Comparison of ENCODE assay signal across 17 cellular contexts in the genomic region with DNA sequence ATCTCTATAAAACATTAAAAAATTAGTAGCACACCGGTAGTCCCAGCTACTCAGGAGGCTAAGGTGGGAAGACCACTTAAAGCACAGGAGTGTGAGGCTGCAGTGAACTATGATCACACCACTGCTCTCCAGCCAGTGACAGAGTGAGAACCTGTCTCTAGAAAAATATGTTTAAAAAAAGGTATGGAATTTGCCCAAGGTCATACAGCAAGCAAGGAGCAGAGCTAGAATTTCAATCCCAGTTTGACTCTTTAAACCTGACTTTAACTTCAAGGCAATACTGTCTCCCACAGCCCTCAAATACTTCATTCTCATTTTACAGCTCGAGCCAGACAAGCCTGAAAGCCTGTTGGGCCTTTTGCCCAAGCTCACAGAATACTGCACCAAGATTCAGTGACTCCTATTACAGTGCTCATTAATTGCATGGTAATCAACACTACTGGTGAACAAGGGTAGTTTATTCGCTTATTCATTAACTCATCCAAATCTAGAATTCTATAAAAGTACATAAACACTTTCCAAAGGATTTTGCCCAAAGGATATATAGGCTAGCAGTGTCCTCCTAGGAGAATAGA. TPM values are rescaled to one million over a fixed set of nuclear protein-coding genes. Genes with fewer than 3 reads are reported as not detected.
A peak's percentile ranks its signal among the peaks of the same experiment; 100 is the strongest.
DNase-seq lines count a peak whose midpoint lies in the region; ATAC-seq and TF ChIP-seq lines count a peak whose summit lies in the region.
"Had no signal": no experiment of that assay in that cellular context is flagged by ENCODE, and none has a peak within 500 bp of the region (broad histone marks: within the 10 kb centered on the region; RNA-seq: fewer than 3 reads in every experiment).

No MANE protein-coding gene starts in this region.

- H3K4me3 ChIP-seq in HEK293 (ENCODE audit: low read depth, low read length) (no peak overlapping the region), lower leg skin (ENCODE audit: low read depth, poor library complexity, severe bottlenecking) (no peak overlapping the region)
- H3K4me3 ChIP-seq: BLaER1 treated with 17β-estradiol and CSF1 and Interleukin-3, amounts not matched to agents 10 nM and 100 nM; GM12878; HAP-1 had no signal

- TF ChIP-seq CTCF in HEK293 (tag by site-specific recombination; IDR thresholded peaks at IDR 0.05) (no peak), WTC11 (IDR thresholded peaks at IDR 0.05) (no peak), osteocyte (IDR thresholded peaks at IDR 0.05) (no peak), Calu3 (IDR thresholded peaks at IDR 0.05; ENCODE audit: unreplicated experiment) (no peak), lower leg skin (IDR thresholded peaks at IDR 0.05) (no peak)

- POLR2A ChIA-PET in HEK293 (lab: Yijun Ruan, JAX), result no interaction called here
- POLR2A ChIA-PET in WTC11 (lab: Charles Lee), result no interaction called here

- intact Hi-C loops in Calu3 (cut with micrococcal nuclease; ENCODE audit: unreplicated experiment) (no loop called here), lower leg skin (cut with DNase I; ENCODE audit: low total_unique reads) (no loop called here)

- no peaks in the 10 kb centered on the region for H3K9me3 ChIP-seq in HEK293 (ENCODE audit: control insufficient read depth, insufficient read depth, low read depth, low read length)

- ATAC-seq in WTC11, result no peak
- no peak for ATAC-seq in stimulated activated naive B cell treated with anti-CD40 and anti-IgM and Interleukin-4, amounts not matched to agents 10 μg/mL and 1 μg/mL and 100 μg/mL, for 72 hours (replicated peaks)
- ATAC-seq in stimulated activated effector memory CD8-positive, alpha-beta T cell treated with anti-CD3 and anti-CD28 coated beads, Interleukin-12 subunit alpha, Interleukin-12 subunit beta, amount 100 ng/mL, for 72 hours, result no peak
- ATAC-seq: CD8-positive, alpha-beta T cell; GM12878 had no signal

- CTCF ChIA-PET in HEK293 (lab: Yijun Ruan, JAX), result interaction anchor here (0.6 to 0.7 kb wide), 2 partner anchors 37 to 96 kb away, joined by 3 read pairs; no protein-coding TSS in a partner anchor
- CTCF ChIA-PET in WTC11 (lab: Charles Lee), result no interaction called here
- CTCF ChIA-PET in Calu3 (lab: Charles Lee), result interaction anchor here (0.5 kb wide), 1 partner anchor 10 kb away, joined by 3 read pairs; no protein-coding TSS in a partner anchor

- H3K27ac Mint-ChIP-seq in WTC11 (peak overlapping the region; percentile 36; the same call in 1 of the 2 replicates), osteocyte (ENCODE audit: unreplicated experiment) (peak overlapping the region; percentile 32), Calu3 (ENCODE audit: unreplicated experiment) (no peak overlapping the region)
- H3K27ac Mint-ChIP-seq in stimulated activated naive B cell treated with anti-CD40 and anti-IgM and Interleukin-4, amounts not matched to agents 10 μg/mL and 1 μg/mL and 100 μg/mL, for 72 hours, result peak overlapping the region; percentile 25
- no peak overlapping the region for H3K27ac Mint-ChIP-seq in stimulated activated effector memory CD8-positive, alpha-beta T cell treated with anti-CD3 and anti-CD28 coated beads, Interleukin-12 subunit alpha, Interleukin-12 subunit beta, amount 100 ng/mL, for 72 hours
- H3K27ac Mint-ChIP-seq: B cell; CD8-positive, alpha-beta T cell had no signal

- 85 to 90% methylated on average over 3 of the region's 3 CpGs for WGBS in lower leg skin, 2 donors

- DNase-seq in WTC11 (ENCODE audit: low spot score) (no peak), osteocyte (ENCODE audit: extremely low spot score, unreplicated experiment) (no peak), Calu3 (no peak), lower leg skin (ENCODE audit: low spot score in 2 of 2) (no peak)
- no peak for DNase-seq in stimulated activated naive B cell treated with anti-CD40 and anti-IgM and Interleukin-4, amounts not matched to agents 10 μg/mL and 1 μg/mL and 100 μg/mL, for 72 hours
- DNase-seq in stimulated activated effector memory CD8-positive, alpha-beta T cell treated with anti-CD3 and anti-CD28 coated beads, Interleukin-12 subunit alpha, Interleukin-12 subunit beta, amount 100 ng/mL, for 72 hours (ENCODE audit: low spot score in 2 of 2), result no peak
- DNase-seq: CD8-positive, alpha-beta T cell; DMS 273 treated with DMSO at 0.1 percent for 48 hours; DND-41; EL had no signal

- TF ChIP-seq POLR2A in lower leg skin (IDR thresholded peaks at IDR 0.05), result no peak

- no peaks in the 10 kb centered on the region; a peak in 1 of 3 replicates for H3K36me3 ChIP-seq in HEK293 (ENCODE audit: control insufficient read depth in 2 of 2, insufficient read depth in 1 of 2, low read length in 2 of 2)

- no peak overlapping the region for H3K27ac ChIP-seq in HEK293 (ENCODE audit: extremely low read depth, low read depth, low read length)
- H3K27ac ChIP-seq: BLaER1 treated with 17β-estradiol and CSF1 and Interleukin-3, amounts not matched to agents 10 nM and 100 nM; HL-60 had no signal

- H3K4me1 Mint-ChIP-seq in WTC11 (peaks cover 9% of the 10 kb centered on the region; the same call in 1 of the 2 replicates), osteocyte (ENCODE audit: unreplicated experiment) (peaks cover 31% of the 10 kb centered on the region), Calu3 (ENCODE audit: low read depth, unreplicated experiment) (peaks cover 18% of the 10 kb centered on the region)
- peaks cover 18 to 51% of the 10 kb centered on the region in 2 donors for H3K4me1 Mint-ChIP-seq in stimulated activated naive B cell treated with anti-CD40 and anti-IgM and Interleukin-4, amounts not matched to agents 10 μg/mL and 1 μg/mL and 100 μg/mL, for 72 hours
- H3K4me1 Mint-ChIP-seq in stimulated activated effector memory CD8-positive, alpha-beta T cell treated with anti-CD3 and anti-CD28 coated beads, Interleukin-12 subunit alpha, Interleukin-12 subunit beta, amount 100 ng/mL, for 72 hours, result peaks cover 14% of the 10 kb centered on the region

- H3K27me3 Mint-ChIP-seq in WTC11 (ENCODE audit: low read depth), result no peaks in the 10 kb centered on the region
- no peaks in the 10 kb centered on the region for H3K27me3 Mint-ChIP-seq in osteocyte (ENCODE audit: unreplicated experiment)
- H3K27me3 Mint-ChIP-seq in stimulated activated naive B cell treated with anti-CD40 and anti-IgM and Interleukin-4, amounts not matched to agents 10 μg/mL and 1 μg/mL and 100 μg/mL, for 72 hours, result no peaks in the 10 kb centered on the region
- H3K27me3 Mint-ChIP-seq in Calu3 (ENCODE audit: unreplicated experiment), result no peaks in the 10 kb centered on the region
- H3K27me3 Mint-ChIP-seq: B cell, IgD-negative memory B cell had no signal

- peaks cover 15% of the 10 kb centered on the region for H3K4me1 ChIP-seq in HEK293 (ENCODE audit: control insufficient read depth, insufficient read depth, low read length)

- H3K4me3 Mint-ChIP-seq in WTC11 (no peak overlapping the region), osteocyte (ENCODE audit: unreplicated experiment) (no peak overlapping the region), Calu3 (ENCODE audit: low read depth, unreplicated experiment) (no peak overlapping the region)
- H3K4me3 Mint-ChIP-seq in stimulated activated naive B cell treated with anti-CD40 and anti-IgM and Interleukin-4, amounts not matched to agents 10 μg/mL and 1 μg/mL and 100 μg/mL, for 72 hours, result no peak overlapping the region
- no peak overlapping the region for H3K4me3 Mint-ChIP-seq in stimulated activated effector memory CD8-positive, alpha-beta T cell treated with anti-CD3 and anti-CD28 coated beads, Interleukin-12 subunit alpha, Interleukin-12 subunit beta, amount 100 ng/mL, for 72 hours
- H3K4me3 Mint-ChIP-seq: B cell; CD8-positive, alpha-beta T cell; IgD-negative memory B cell had no signal

- no TSS peak for BruUV-seq in Calu3 (replicated peaks; lab: Mats Ljungman, UMichigan)

- H3K36me3 Mint-ChIP-seq in WTC11 (no peaks in the 10 kb centered on the region), osteocyte (ENCODE audit: unreplicated experiment) (peaks cover 3% of the 10 kb centered on the region), Calu3 (ENCODE audit: insufficient read depth, unreplicated experiment) (no peaks in the 10 kb centered on the region)
- H3K36me3 Mint-ChIP-seq in stimulated activated naive B cell treated with anti-CD40 and anti-IgM and Interleukin-4, amounts not matched to agents 10 μg/mL and 1 μg/mL and 100 μg/mL, for 72 hours, result peaks cover 0 to 11% of the 10 kb centered on the region in 2 donors
- peaks cover 6% of the 10 kb centered on the region for H3K36me3 Mint-ChIP-seq in stimulated activated effector memory CD8-positive, alpha-beta T cell treated with anti-CD3 and anti-CD28 coated beads, Interleukin-12 subunit alpha, Interleukin-12 subunit beta, amount 100 ng/mL, for 72 hours
- H3K36me3 Mint-ChIP-seq: CD8-positive, alpha-beta T cell had no signal

- H3K9me3 Mint-ChIP-seq in WTC11 (peaks cover 9% of the 10 kb centered on the region), osteocyte (ENCODE audit: unreplicated experiment) (peaks cover 4% of the 10 kb centered on the region), Calu3 (ENCODE audit: low read depth, unreplicated experiment) (no peaks in the 10 kb centered on the region)
- H3K9me3 Mint-ChIP-seq in stimulated activated naive B cell treated with anti-CD40 and anti-IgM and Interleukin-4, amounts not matched to agents 10 μg/mL and 1 μg/mL and 100 μg/mL, for 72 hours, result no peaks in the 10 kb centered on the region
- no peaks in the 10 kb centered on the region for H3K9me3 Mint-ChIP-seq in stimulated activated effector memory CD8-positive, alpha-beta T cell treated with anti-CD3 and anti-CD28 coated beads, Interleukin-12 subunit alpha, Interleukin-12 subunit beta, amount 100 ng/mL, for 72 hours
- H3K9me3 Mint-ChIP-seq: CD8-positive, alpha-beta T cell; IgD-negative memory B cell had no signal

TF ChIP-seq in HEK293, 187 proteins besides CTCF, POLR2A, EP300 and RAD21 (continues in another document):
- TF ChIP-seq MEIS1 (CRISPR knock-in tag; IDR thresholded peaks at IDR 0.05; ENCODE audit: borderline replicate concordance) (no peak), OVOL3 (tag by site-specific recombination; IDR thresholded peaks at IDR 0.05) (no peak), SCRT2 (tag by site-specific recombination; IDR thresholded peaks at IDR 0.05) (no peak), ZNF768 (tag by site-specific recombination; IDR thresholded peaks at IDR 0.05) (no peak)

TF ChIP-seq in WTC11, 78 proteins besides CTCF, POLR2A, EP300 and RAD21 (continues in another document):
- TF ChIP-seq SP1 (CRISPR knock-in tag; conservative IDR thresholded peaks at IDR 0.05), result no peak

RNA-seq across cellular contexts. Expression of a gene that starts 8.0 kb away (rescaled TPM):
- total RNA-seq in WTC11 (2021) (26.5 to 32.2 TPM (median 31.7 TPM) in 3 replicates), osteocyte (62.6 and 63.3 TPM in 2 replicates), Calu3 (2022) (65.7 and 70.2 TPM in 2 replicates), lower leg skin (10 to 100 TPM; 33.2 to 70.6 (median 35.5) TPM)

RNA-seq across cellular contexts. Expression of a gene that starts 35.2 kb away (rescaled TPM):
- 1,730 to 1,803 TPM (median 1,794 TPM) in 3 replicates for total RNA-seq in WTC11 (2021)
- 1,250 and 1,279 TPM in 2 replicates for total RNA-seq in osteocyte
- 1,147 and 1,267 TPM in 2 replicates for total RNA-seq in Calu3 (2022)
- 1,000 to 10,000 TPM; 1,306 to 1,912 (median 1,660) TPM for total RNA-seq in lower leg skin

RNA-seq across cellular contexts. Expression of a gene that starts 44.5 kb away (rescaled TPM):
- total RNA-seq in WTC11 (2021) (112 TPM in 3 replicates), osteocyte (102 and 107 TPM in 2 replicates), Calu3 (2022) (156 and 174 TPM in 2 replicates), lower leg skin (10 to 100 TPM; 61.6 to 88.0 (median 75.2) TPM)

Comparison
In these comparisons a context has a peak if more than half of its experiments do, and no peak if none do; other contexts are left out.
1. H3K27ac Mint-ChIP-seq: peak in WTC11 (single experiment), osteocyte (single experiment) and stimulated activated naive B cell treated with anti-CD40 and anti-IgM and Interleukin-4, amounts not matched to agents 10 μg/mL and 1 μg/mL and 100 μg/mL, for 72 hours (single experiment); none in Calu3 (single experiment) and stimulated activated effector memory CD8-positive, alpha-beta T cell treated with anti-CD3 and anti-CD28 coated beads, Interleukin-12 subunit alpha, Interleukin-12 subunit beta, amount 100 ng/mL, for 72 hours (single experiment).